ENCODE assay signal across 7 cellular contexts in genomic region chr17:11212792-11213191, GRCh38. TPM values are rescaled to one million over a fixed set of nuclear protein-coding genes. Genes with fewer than 3 reads are reported as not detected.
"Had no signal": no experiment of that assay in that cellular context is flagged by ENCODE, and none has a peak within 500 bp of the region (broad histone marks: within the 10 kb centered on the region; RNA-seq: fewer than 3 reads in every experiment).

No MANE protein-coding gene starts in this region.

- FAIRE-seq: G401.6, GM12878, GM12891, GM12892, GM18507 had no signal

- ATAC-seq: GM12878 had no signal

- H3K4me3 ChIP-seq: GM12878 had no signal

- DNase-seq: GDM1, GF-D8 had no signal

RNA-seq across cellular contexts. Expression of gene SHISA6, which starts 28.2 kb away (rescaled TPM):
- total RNA-seq: GM12878 had no signal
